18 cellular contexts compared by ENCODE assay signal in genomic region chr12:129863938-129864337, GRCh38. TPM values are rescaled to one million over a fixed set of nuclear protein-coding genes. Genes with fewer than 3 reads are reported as not detected.
DNase-seq lines count a peak whose midpoint lies in the region; ATAC-seq, FAIRE-seq and TF ChIP-seq lines count a peak whose summit lies in the region.
"Had no signal": no experiment of that assay in that cellular context is flagged by ENCODE, and none has a peak within 500 bp of the region (broad histone marks: within the 10 kb centered on the region; RNA-seq: fewer than 3 reads in every experiment).

No MANE protein-coding gene starts in this region.

- H3F3A ChIP-seq in GM23338 (replicated peaks; ENCODE audit: low read depth) = no peaks in the 10 kb centered on the region

- peaks cover 14% of the 10 kb centered on the region for H3K79me2 ChIP-seq in GM23338 (replicated peaks; ENCODE audit: insufficient read depth)

- H3K27ac Mint-ChIP-seq in GM23338 (no peak overlapping the region), endodermal cell (no peak overlapping the region)
- H3K27ac Mint-ChIP-seq: CD4-positive, alpha-beta memory T cell had no signal

- H3K27me3 Mint-ChIP-seq in GM23338 (ENCODE audit: insufficient read depth, low read depth, poor library complexity) (peaks cover 4% of the 10 kb centered on the region), endodermal cell (ENCODE audit: insufficient read depth) (peaks cover 3% of the 10 kb centered on the region)
- H3K27me3 Mint-ChIP-seq: CD4-positive, alpha-beta memory T cell had no signal

- H3K36me3 Mint-ChIP-seq in GM23338 (ENCODE audit: low read depth) (peaks cover 39% of the 10 kb centered on the region; the same call in 2 of the 3 replicates), endodermal cell (ENCODE audit: low read depth) (peaks cover 25% of the 10 kb centered on the region)
- H3K36me3 Mint-ChIP-seq: CD4-positive, alpha-beta memory T cell had no signal

- H3K9me3 ChIP-seq in endodermal cell (ENCODE audit: control insufficient read depth, low read length) (peaks cover 16% of the 10 kb centered on the region), lung (ENCODE audit: control insufficient read depth in 2 of 2, insufficient read depth in 1 of 2, low read length in 1 of 2) (peaks cover 0 to 3% of the 10 kb centered on the region in 2 donors)
- H3K9me3 ChIP-seq: BE2C had no signal

- H3K9ac ChIP-seq in endodermal cell (ENCODE audit: extremely low read depth, low read length, poor library complexity, severe bottlenecking) = no peak overlapping the region

- H3K4me3 ChIP-seq in GM23338 (no peak overlapping the region), endodermal cell (ENCODE audit: low read length) (no peak overlapping the region), lung (no peak overlapping the region)
- H3K4me3 ChIP-seq: A549 had no signal

- H3K4me1 Mint-ChIP-seq in GM23338 = no peaks in the 10 kb centered on the region
- peaks cover 19% of the 10 kb centered on the region for H3K4me1 Mint-ChIP-seq in endodermal cell
- H3K4me1 Mint-ChIP-seq: CD4-positive, alpha-beta memory T cell had no signal

- no peaks in the 10 kb centered on the region for H3K9me2 ChIP-seq in GM23338 (ENCODE audit: insufficient read depth)

- no peak for FAIRE-seq in RCC 7860 (lab: Jason Lieb, UNC)
- FAIRE-seq: A549, G401.6, GM12891, HepG2, HTR-8/SVneo had no signal

- H2AFZ ChIP-seq in GM23338 = no peak overlapping the region

- H3K36me3 ChIP-seq in GM23338 (ENCODE audit: insufficient read depth) (no peaks in the 10 kb centered on the region), endodermal cell (ENCODE audit: control insufficient read depth, insufficient read depth, low read length) (no peaks in the 10 kb centered on the region), lung (ENCODE audit: control insufficient read depth in 2 of 2, insufficient read depth in 2 of 2, low read length in 2 of 2) (no peaks in the 10 kb centered on the region)
- H3K36me3 ChIP-seq: BE2C had no signal

- no peak overlapping the region for H3K4me3 Mint-ChIP-seq in GM23338
- no peak overlapping the region for H3K4me3 Mint-ChIP-seq in endodermal cell
- H3K4me3 Mint-ChIP-seq: CD4-positive, alpha-beta memory T cell had no signal

- H3K27me3 ChIP-seq in GM23338 (ENCODE audit: insufficient read depth) = no peaks in the 10 kb centered on the region
- H3K27me3 ChIP-seq in endodermal cell (ENCODE audit: control insufficient read depth, insufficient read depth, low read length, poor library complexity, severe bottlenecking) = no peaks in the 10 kb centered on the region
- H3K27me3 ChIP-seq in lung (ENCODE audit: control insufficient read depth, insufficient read depth) = peaks cover 4% of the 10 kb centered on the region
- H3K27me3 ChIP-seq: BE2C had no signal

- peaks cover 98% of the 10 kb centered on the region for H3K9me3 Mint-ChIP-seq in GM23338
- H3K9me3 Mint-ChIP-seq in endodermal cell = peaks cover 20% of the 10 kb centered on the region

- WGBS in endodermal cell (ENCODE audit: insufficient coverage in 1 of 2, insufficient read length in 1 of 2), 2 experiments = 60 to 69% methylated on average over 3 to 4 of the region's 4 CpGs
- 68 to 72% methylated on average over 4 of the region's 4 CpGs for WGBS in lung, 2 donors

- DNase-seq in ELF-1 (ENCODE audit: low read depth, low spot score) (peak; percentile 21), GM23338 (ENCODE audit: low spot score) (peak; percentile 36), endodermal cell (peak; percentile 83), lung (ENCODE audit: low spot score) (peak; percentile 18), RCC 7860 (ENCODE audit: low spot score) (no peak)
- DNase-seq in stimulated activated naive CD8-positive, alpha-beta T cell treated with anti-CD3 and anti-CD28 coated beads, Interleukin-15, Interleukin-2, amounts not matched to agents 100 U/mL and 50 U/mL, for 24 hours = no peak
- DNase-seq: BE2C; CD4-positive, alpha-beta memory T cell; DMS79 had no signal

- H3K27ac ChIP-seq in GM23338 (ENCODE audit: low read depth) = no peak overlapping the region
- no peak overlapping the region for H3K27ac ChIP-seq in endodermal cell (ENCODE audit: low read depth, low read length)
- H3K27ac ChIP-seq in lung (ENCODE audit: low read depth in 1 of 2, low read length in 1 of 2) = no peak overlapping the region
- H3K27ac ChIP-seq: A549, C4-2B had no signal

- no peaks in the 10 kb centered on the region for H4K20me1 ChIP-seq in GM23338 (replicated peaks; ENCODE audit: insufficient read depth)

- ATAC-seq in GM23338 = no peak
- ATAC-seq in lung (ENCODE audit: insufficient read depth, low FRiP score) = no peak
- ATAC-seq in stimulated activated naive CD8-positive, alpha-beta T cell treated with anti-CD3 and anti-CD28 coated beads, Interleukin-15, Interleukin-2, amounts not matched to agents 100 U/mL and 50 U/mL, for 24 hours = no peak
- ATAC-seq: A549, HCT116, HepG2 had no signal

- no peak overlapping the region for H3K4me2 ChIP-seq in GM23338
- H3K4me2 ChIP-seq: A549 had no signal

- H3K4me1 ChIP-seq in GM23338 (ENCODE audit: insufficient read depth) = peaks cover 8% of the 10 kb centered on the region
- no peaks in the 10 kb centered on the region for H3K4me1 ChIP-seq in endodermal cell (ENCODE audit: control insufficient read depth, insufficient read depth, low read length)
- H3K4me1 ChIP-seq in lung (ENCODE audit: control insufficient read depth in 2 of 2, insufficient read depth in 2 of 2, low read length in 2 of 2) = no peaks in the 10 kb centered on the region
- H3K4me1 ChIP-seq: A549, BE2C had no signal

- TF ChIP-seq CTCF in GM23338 (conservative IDR thresholded peaks at IDR 0.05; ENCODE audit: low read depth in 2 of 2) (peak; percentile 23 to 58; a peak in 3 of 4 replicates), endodermal cell (conservative IDR thresholded peaks at IDR 0.05) (peak; percentile 45), lung (IDR thresholded peaks at IDR 0.05; ENCODE audit: control extremely low read depth, extremely low read depth) (no peak)

TF ChIP-seq in GM23338, 12 proteins besides CTCF, POLR2A, EP300 and RAD21 (continues in another document):
- TF ChIP-seq ETS1 (IDR thresholded peaks at IDR 0.05) = no peak
- no peak for TF ChIP-seq ZNF114 (CRISPR knock-in tag; IDR thresholded peaks at IDR 0.05)
- TF ChIP-seq JUNB (IDR thresholded peaks at IDR 0.05; ENCODE audit: unreplicated experiment) = no peak

RNA-seq across cellular contexts. Expression of gene TMEM132D, which starts 39.9 kb away (rescaled TPM):
- total RNA-seq in GM23338 (2014; rRNA removed; shearing (Covaris generic)) = 4.7 and 5.3 TPM in 2 replicates
- polyA plus RNA-seq in GM23338 (2016; fragmentation: Nextera tagmentation; extraction: Ambion mirVana) (0.44 and 0.57 TPM in 2 replicates), lung (under 1 TPM; 0.06 to 0.17 TPM)
- total RNA-seq in endodermal cell (10 to 100 TPM in 1 of 2 donors, 1 to 10 TPM in 1; 4.4 to 14.2 TPM), lung (under 1 TPM; 0.09 to 0.20 TPM)
- 2.4 TPM for polyA plus RNA-seq in endodermal cell (2013, experiment 1 of 2)
- polyA plus RNA-seq in endodermal cell (2013, experiment 2 of 2) = 2.7 TPM
- total RNA-seq: CD4-positive, alpha-beta memory T cell; H4; HepG2 had no signal
- polyA plus RNA-seq: A549; AG04450; CD4-positive, alpha-beta memory T cell; HepG2 had no signal

Comparison
In these comparisons a context has a peak if more than half of its experiments do, and no peak if none do; other contexts are left out.
1. DNase-seq: peak in ELF-1 (single experiment), GM23338 (single experiment), endodermal cell (single experiment) and lung (single experiment); none in RCC 7860 (single experiment) and stimulated activated naive CD8-positive, alpha-beta T cell treated with anti-CD3 and anti-CD28 coated beads, Interleukin-15, Interleukin-2, amounts not matched to agents 100 U/mL and 50 U/mL, for 24 hours (single experiment).